In the genomic region with DNA sequence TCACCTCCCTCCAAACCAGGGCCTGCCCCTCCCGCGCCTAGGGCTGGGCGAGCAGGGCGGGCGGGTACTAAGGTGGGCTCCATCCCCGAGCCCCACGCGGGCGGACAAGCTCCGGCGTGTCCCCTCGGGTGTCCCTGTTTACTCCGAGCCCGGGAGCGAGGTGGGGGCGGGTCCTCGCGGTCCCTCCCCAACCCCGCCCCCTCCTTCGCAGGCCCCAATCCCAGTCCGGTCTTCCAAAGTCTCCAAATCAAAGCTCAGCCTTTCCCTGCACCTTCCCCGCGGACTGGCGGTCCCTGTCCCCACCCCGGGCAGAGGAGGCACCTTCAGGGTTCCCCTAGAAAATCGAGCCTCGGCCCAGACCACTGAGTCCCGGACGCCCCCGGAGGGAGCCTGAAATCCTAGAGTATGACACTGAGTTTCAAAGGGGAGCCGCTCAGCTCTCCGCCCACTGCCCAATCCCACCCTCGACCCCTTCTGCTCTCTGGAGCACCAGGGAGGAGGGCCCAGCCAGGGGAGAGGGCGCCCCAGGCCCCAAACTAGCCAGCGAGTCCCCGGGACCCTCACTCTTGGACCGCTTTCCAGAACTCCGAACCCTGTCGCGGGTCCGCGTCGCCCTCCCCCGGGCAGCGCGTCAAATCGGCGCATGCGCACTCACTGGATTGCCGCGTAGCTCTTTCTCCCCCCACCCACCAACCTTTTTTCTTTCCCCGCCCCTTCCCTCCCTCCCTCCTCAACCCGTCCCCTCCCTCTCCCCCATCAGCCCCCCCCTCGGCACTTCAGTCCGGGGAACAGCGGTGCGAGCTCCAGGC, we compare ENCODE assay signal across 8 cellular contexts. TPM values are rescaled to one million over a fixed set of nuclear protein-coding genes. Genes with fewer than 3 reads are reported as not detected.
DNase-seq lines count a peak whose midpoint lies in the region; ATAC-seq and TF ChIP-seq lines count a peak whose summit lies in the region.

A gene (plus strand): TSS at position 774 of the 809 bp plus-strand sequence. CDS start 482 bp downstream, outside the sequence.

- TF ChIP-seq CTCF in Calu3 (IDR thresholded peaks at IDR 0.05; ENCODE audit: unreplicated experiment) (no peak), fibroblast of villous mesenchyme (IDR thresholded peaks at IDR 0.05; ENCODE audit: insufficient read depth, low read depth, low read length) (no peak)

- H3K9me3 ChIP-seq in HUES48 (ENCODE audit: control insufficient read depth, insufficient read depth, low read length) = no peaks in the 10 kb centered on the region

- H3K9me3 Mint-ChIP-seq in Calu3 (ENCODE audit: low read depth, unreplicated experiment) = peaks cover 10% of the 10 kb centered on the region
- H3K9me3 Mint-ChIP-seq in natural killer cell treated with Interleukin-12 subunit alpha and Interleukin-12 subunit beta and Interleukin-15 and Interleukin-18, amount 100 ng/mL, for 72 hours = no peaks in the 10 kb centered on the region

- peak within 1 kb of the TSS; percentile 81 for H3K4me3 Mint-ChIP-seq in Calu3 (ENCODE audit: low read depth, unreplicated experiment)
- H3K4me3 Mint-ChIP-seq in natural killer cell treated with Interleukin-12 subunit alpha and Interleukin-12 subunit beta and Interleukin-15 and Interleukin-18, amount 100 ng/mL, for 72 hours = peak within 1 kb of the TSS; percentile 77

- H3K4me1 ChIP-seq in HUES48 (ENCODE audit: control insufficient read depth, insufficient read depth, low read length) = peaks cover 40% of the 10 kb centered on the region

- DNase-seq in Calu3 (peak; percentile 79), RPMI7951 (ENCODE audit: low read depth) (peak; percentile 82), fibroblast of villous mesenchyme (ENCODE audit: low read depth) (peak; percentile 87)
- peak; percentile 61 for DNase-seq in activated gamma-delta T cell treated with anti-CD3 and anti-CD28 coated beads, Interleukin-2, amount 50 U/mL, for 16 hours (ENCODE audit: low read depth)
- DNase-seq in natural killer cell treated with Interleukin-12 subunit alpha and Interleukin-12 subunit beta and Interleukin-15 and Interleukin-18, amount 100 ng/mL, for 72 hours (ENCODE audit: low spot score) = peak; percentile 63
- peak; percentile 66 to 87 (median 82) for DNase-seq in stimulated activated naive CD4-positive, alpha-beta T cell (lab: John Stamatoyannopoulos, UW)

- peaks cover 55% of the 10 kb centered on the region for H3K27me3 Mint-ChIP-seq in Calu3 (ENCODE audit: unreplicated experiment)
- H3K27me3 Mint-ChIP-seq in natural killer cell treated with Interleukin-12 subunit alpha and Interleukin-12 subunit beta and Interleukin-15 and Interleukin-18, amount 100 ng/mL, for 72 hours = peaks cover 22 to 37% of the 10 kb centered on the region in 2 donors

- CTCF ChIA-PET in Calu3 (lab: Charles Lee) = interaction anchor here (0.6 to 3.3 kb wide), 21 partner anchors 16 to 756 kb away, joined by 3 to 39 read pairs (median 4); a partner anchor contains a TSS

- H3K4me3 ChIP-seq in HUES48 (ENCODE audit: low read depth, low read length) (peak within 1 kb of the TSS; percentile 91), fibroblast of villous mesenchyme (ENCODE audit: low read depth, low read length) (peak within 1 kb of the TSS; percentile 93)

- H3K27me3 ChIP-seq in HUES48 (ENCODE audit: control insufficient read depth, insufficient read depth, low read length) = no peaks in the 10 kb centered on the region

- peak within 1 kb of the TSS; percentile 76 for H3K9ac ChIP-seq in HUES48 (ENCODE audit: low read depth, low read length)

- peaks cover 18% of the 10 kb centered on the region for H3K36me3 Mint-ChIP-seq in Calu3 (ENCODE audit: insufficient read depth, unreplicated experiment)
- peaks cover 6% of the 10 kb centered on the region for H3K36me3 Mint-ChIP-seq in natural killer cell treated with Interleukin-12 subunit alpha and Interleukin-12 subunit beta and Interleukin-15 and Interleukin-18, amount 100 ng/mL, for 72 hours

- no peaks in the 10 kb centered on the region for H3K36me3 ChIP-seq in HUES48 (ENCODE audit: control insufficient read depth, insufficient read depth, low read length)

- intact Hi-C loops in Calu3 (cut with micrococcal nuclease; ENCODE audit: unreplicated experiment) = no loop called here

- peak; percentile 67 to 76 for ATAC-seq in natural killer cell treated with Interleukin-12 subunit alpha and Interleukin-12 subunit beta and Interleukin-15 and Interleukin-18, amount 100 ng/mL, for 72 hours
- ATAC-seq in HG03139 (IDR thresholded peaks at IDR 0.05; ENCODE audit: unreplicated experiment) = no peak

- H3K27ac ChIP-seq in HUES48 (ENCODE audit: low read depth, low read length) = peak within 1 kb of the TSS; percentile 94

- BruUV-seq in Calu3 (replicated peaks; lab: Mats Ljungman, UMichigan) = no TSS peak

- H3K27ac Mint-ChIP-seq in Calu3 (ENCODE audit: unreplicated experiment) = peak within 1 kb of the TSS; percentile 36
- H3K27ac Mint-ChIP-seq in natural killer cell treated with Interleukin-12 subunit alpha and Interleukin-12 subunit beta and Interleukin-15 and Interleukin-18, amount 100 ng/mL, for 72 hours = peak within 1 kb of the TSS in 1 of 2 donors; percentile 47

- H3K4me1 Mint-ChIP-seq in Calu3 (ENCODE audit: low read depth, unreplicated experiment) = no peaks in the 10 kb centered on the region
- H3K4me1 Mint-ChIP-seq in natural killer cell treated with Interleukin-12 subunit alpha and Interleukin-12 subunit beta and Interleukin-15 and Interleukin-18, amount 100 ng/mL, for 72 hours (ENCODE audit: low read depth in 2 of 2) = peaks cover 6 to 7% of the 10 kb centered on the region in 2 donors

RNA-seq across cellular contexts. Expression of the gene that starts here (rescaled TPM):
- total RNA-seq in Calu3 (2022) (12.4 and 16.6 TPM in 2 replicates), fibroblast of villous mesenchyme (228 and 277 TPM in 2 replicates)
- total RNA-seq in RPMI7951 (2014; rRNA removed; shearing (Covaris generic)) = 28.8 and 31.6 TPM in 2 replicates
- under 1 TPM; 0.42 to 0.45 TPM for total RNA-seq in natural killer cell treated with Interleukin-12 subunit alpha and Interleukin-12 subunit beta and Interleukin-15 and Interleukin-18, amount 100 ng/mL, for 72 hours

Comparison
In these comparisons a context has a peak if more than half of its experiments do, and no peak if none do; other contexts are left out.
1. Peak in DNase-seq and ATAC-seq in natural killer cell treated with Interleukin-12 subunit alpha and Interleukin-12 subunit beta and Interleukin-15 and Interleukin-18, amount 100 ng/mL, for 72 hours; RNA of the gene not detected or under 1 TPM.